8 cellular contexts compared by ENCODE assay signal in the genomic region with DNA sequence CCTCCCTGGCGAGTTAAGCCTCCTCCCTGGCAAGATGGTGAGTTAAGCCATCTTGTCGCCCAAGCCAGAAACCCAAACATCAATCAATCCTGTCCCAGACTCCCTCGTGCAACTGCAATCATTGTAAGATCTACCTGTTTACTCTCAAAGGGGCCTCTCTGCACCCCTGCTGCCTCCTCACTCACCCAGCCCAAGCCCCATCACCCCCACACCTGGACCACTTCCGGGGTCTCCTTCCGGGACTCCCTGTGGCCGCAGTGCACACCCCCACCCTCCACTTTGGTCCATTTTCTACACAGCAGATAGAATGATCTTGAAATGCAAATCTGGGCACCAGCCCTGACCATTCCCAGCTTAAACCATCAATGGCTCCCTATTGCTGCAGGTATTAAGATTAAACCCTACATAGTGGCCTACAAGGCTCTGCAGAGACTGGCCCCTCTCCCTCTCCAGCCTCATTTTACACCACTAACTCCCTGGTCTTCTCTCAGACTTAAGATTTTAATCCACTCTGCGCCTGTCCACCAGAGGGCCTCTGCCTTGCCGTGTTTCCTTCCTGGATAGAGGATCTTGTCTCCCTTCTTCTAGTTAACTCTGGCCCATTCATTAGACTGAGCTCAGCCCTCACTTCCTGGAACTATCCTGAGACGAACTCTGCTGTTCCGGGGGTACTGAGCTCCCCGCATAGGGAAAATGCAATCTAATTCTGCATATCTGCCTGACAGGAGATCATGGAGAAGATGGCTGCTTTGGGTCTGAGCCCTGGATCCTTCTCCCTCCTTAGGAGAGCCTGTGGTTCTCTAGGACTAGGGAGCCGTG. TPM values are rescaled to one million over a fixed set of nuclear protein-coding genes. Genes with fewer than 3 reads are reported as not detected.
DNase-seq lines count a peak whose midpoint lies in the region; ATAC-seq and TF ChIP-seq lines count a peak whose summit lies in the region.

No MANE protein-coding gene starts in this region.

- no peak overlapping the region for H3K27ac Mint-ChIP-seq in naive thymus-derived CD8-positive, alpha-beta T cell

- DNase-seq in AG04449 (ENCODE audit: low read depth, low spot score) (no peak), GM13976 (ENCODE audit: low spot score) (peak; percentile 54), RPMI8226 (peak; percentile 50), fibroblast of the aortic adventitia (ENCODE audit: low read depth) (peak; percentile 57), posterior cingulate gyrus (peak; percentile 28 to 93 (median 64))
- no peak for DNase-seq in naive thymus-derived CD8-positive, alpha-beta T cell

- POLR2A ChIA-PET in AG04449 (lab: Yijun Ruan, JAX): no interaction called here
- POLR2A ChIA-PET in naive thymus-derived CD8-positive, alpha-beta T cell (lab: Charles Lee): no interaction called here

- no peak overlapping the region for H3K4me3 Mint-ChIP-seq in naive thymus-derived CD8-positive, alpha-beta T cell

- no peaks in the 10 kb centered on the region for H3K36me3 Mint-ChIP-seq in naive thymus-derived CD8-positive, alpha-beta T cell

- ATAC-seq in GM21528 (IDR thresholded peaks at IDR 0.05; ENCODE audit: low FRiP score, unreplicated experiment): no peak
- no peak for ATAC-seq in naive thymus-derived CD8-positive, alpha-beta T cell
- no peak for ATAC-seq in GM21390 (IDR thresholded peaks at IDR 0.05; ENCODE audit: unreplicated experiment)

- peaks cover 0 to 2% (median 0%) of the 10 kb centered on the region in 4 donors for H3K4me1 Mint-ChIP-seq in naive thymus-derived CD8-positive, alpha-beta T cell

- no peak overlapping the region for H3K4me3 ChIP-seq in AG04449 (ENCODE audit: low read depth, low read length)
- peak overlapping the region; percentile 25 for H3K4me3 ChIP-seq in fibroblast of the aortic adventitia (ENCODE audit: low read depth, low read length)

- intact Hi-C loops in posterior cingulate gyrus (cut with DNase I): loop anchor here (1.0 kb wide), 1 partner anchor 18 kb away; no protein-coding TSS in a partner anchor

- peaks cover 2 to 36% (median 16%) of the 10 kb centered on the region in 5 donors for H3K27me3 Mint-ChIP-seq in naive thymus-derived CD8-positive, alpha-beta T cell

- in situ Hi-C loops in GM13976 (cut with MboI; ENCODE audit: low sequenced_read_pairs, unreplicated experiment): no loop called here

- CTCF ChIA-PET in AG04449 (lab: Yijun Ruan, JAX): interaction anchor here (0.6 to 11.2 kb wide), 18 partner anchors 8 to 384 kb away, joined by 3 to 290 read pairs (median 4); partner anchors contain the start of gene SLC6A1

- peak; percentile 74 for TF ChIP-seq CTCF in AG04449 (IDR thresholded peaks at IDR 0.05; ENCODE audit: insufficient read depth, low read length, missing control alignments)
- TF ChIP-seq CTCF in GM13976 (IDR thresholded peaks at IDR 0.05; ENCODE audit: borderline replicate concordance, control extremely low read depth, extremely low read depth, insufficient read depth, missing control alignments): no peak
- peak; percentile 75 for TF ChIP-seq CTCF in fibroblast of the aortic adventitia (IDR thresholded peaks at IDR 0.05; ENCODE audit: insufficient read depth, low read length)

- no peaks in the 10 kb centered on the region for H3K9me3 Mint-ChIP-seq in naive thymus-derived CD8-positive, alpha-beta T cell

RNA-seq across cellular contexts. Expression of gene SLC6A1, which starts 41.9 kb away (rescaled TPM):
- not detected in 2 replicates for total RNA-seq in fibroblast of the aortic adventitia (ENCODE audit: low replicate concordance)
- not detected for total RNA-seq in naive thymus-derived CD8-positive, alpha-beta T cell
- not detected for polyA plus RNA-seq in naive thymus-derived CD8-positive, alpha-beta T cell

Comparison
In these comparisons a context has a peak if more than half of its experiments do, and no peak if none do; other contexts are left out.
1. DNase-seq: peak in GM13976 (single experiment), RPMI8226 (single experiment), fibroblast of the aortic adventitia (single experiment) and posterior cingulate gyrus (10 of 10); none in AG04449 (single experiment) and naive thymus-derived CD8-positive, alpha-beta T cell (0 of 10).